ENCODE assay signal across 17 cellular contexts in genomic region chr19:3831601-3832000, GRCh38. TPM values are rescaled to one million over a fixed set of nuclear protein-coding genes. Genes with fewer than 3 reads are reported as not detected.
DNase-seq lines count a peak whose midpoint lies in the region; ATAC-seq and TF ChIP-seq lines count a peak whose summit lies in the region.
"Had no signal": no experiment of that assay in that cellular context is flagged by ENCODE, and none has a peak within 500 bp of the region (broad histone marks: within the 10 kb centered on the region; RNA-seq: fewer than 3 reads in every experiment).

No MANE protein-coding gene starts in this region.

- no peak overlapping the region for H3K27ac Mint-ChIP-seq in natural killer cell treated with Interleukin-12 subunit alpha and Interleukin-12 subunit beta and Interleukin-15 and Interleukin-18, amount 100 ng/mL, for 72 hours
- no peak overlapping the region for H3K27ac Mint-ChIP-seq in natural killer cell
- peak overlapping the region; percentile 32 for H3K27ac Mint-ChIP-seq in nephron progenitor cell
- H3K27ac Mint-ChIP-seq: B cell; CD4-positive, alpha-beta memory T cell; GM23338 had no signal

- H3K36me3 Mint-ChIP-seq in natural killer cell treated with Interleukin-12 subunit alpha and Interleukin-12 subunit beta and Interleukin-15 and Interleukin-18, amount 100 ng/mL, for 72 hours: no peaks in the 10 kb centered on the region
- H3K36me3 Mint-ChIP-seq in natural killer cell (no peaks in the 10 kb centered on the region), nephron progenitor cell (ENCODE audit: low read depth) (no peaks in the 10 kb centered on the region)
- H3K36me3 Mint-ChIP-seq: CD14-positive monocyte; CD4-positive, alpha-beta memory T cell had no signal

- no peaks in the 10 kb centered on the region for H3K36me3 ChIP-seq in H7 (replicated peaks; ENCODE audit: control insufficient read depth, insufficient read depth, low read length)

- no peak for TF ChIP-seq CTCF in natural killer cell (IDR thresholded peaks at IDR 0.05)
- no peak for TF ChIP-seq CTCF in nephron progenitor cell (IDR thresholded peaks at IDR 0.05)

- H3K27me3 ChIP-seq in H7 (ENCODE audit: control insufficient read depth, insufficient read depth, low read length): no peaks in the 10 kb centered on the region

- peaks cover 0 to 2% of the 10 kb centered on the region in 2 donors for H3K4me1 Mint-ChIP-seq in natural killer cell treated with Interleukin-12 subunit alpha and Interleukin-12 subunit beta and Interleukin-15 and Interleukin-18, amount 100 ng/mL, for 72 hours (ENCODE audit: low read depth in 2 of 2)
- H3K4me1 Mint-ChIP-seq in natural killer cell (no peaks in the 10 kb centered on the region), nephron progenitor cell (peaks cover 13% of the 10 kb centered on the region)
- H3K4me1 Mint-ChIP-seq: GM23338, H9 had no signal

- H3K27me3 Mint-ChIP-seq in natural killer cell treated with Interleukin-12 subunit alpha and Interleukin-12 subunit beta and Interleukin-15 and Interleukin-18, amount 100 ng/mL, for 72 hours: no peaks in the 10 kb centered on the region
- no peaks in the 10 kb centered on the region for H3K27me3 Mint-ChIP-seq in natural killer cell (ENCODE audit: low read depth in 2 of 2)
- H3K27me3 Mint-ChIP-seq in nephron progenitor cell (ENCODE audit: low read depth, poor library complexity): peaks cover 8% of the 10 kb centered on the region

- ATAC-seq in natural killer cell treated with Interleukin-12 subunit alpha and Interleukin-12 subunit beta and Interleukin-15 and Interleukin-18, amount 100 ng/mL, for 72 hours: no peak
- ATAC-seq in natural killer cell: no peak
- ATAC-seq in GM18868 (IDR thresholded peaks at IDR 0.05; ENCODE audit: unreplicated experiment): no peak
- ATAC-seq: GM23338 had no signal

- H3K9me3 Mint-ChIP-seq in natural killer cell treated with Interleukin-12 subunit alpha and Interleukin-12 subunit beta and Interleukin-15 and Interleukin-18, amount 100 ng/mL, for 72 hours: no peaks in the 10 kb centered on the region
- H3K9me3 Mint-ChIP-seq in natural killer cell (no peaks in the 10 kb centered on the region), nephron progenitor cell (no peaks in the 10 kb centered on the region)
- H3K9me3 Mint-ChIP-seq: CD4-positive, alpha-beta memory T cell; H9 had no signal

- intact Hi-C loops in natural killer cell (cut with micrococcal nuclease): no loop called here

- DNase-seq in natural killer cell treated with Interleukin-12 subunit alpha and Interleukin-12 subunit beta and Interleukin-15 and Interleukin-18, amount 100 ng/mL, for 72 hours (ENCODE audit: low spot score): peak; percentile 61
- no peak for DNase-seq in natural killer cell
- DNase-seq in H7: peak; percentile 51
- DNase-seq in nephron progenitor cell: no peak
- DNase-seq in activated CD4-positive, alpha-beta T cell treated with anti-CD3 and anti-CD28 coated beads for 4 hours: no peak
- DNase-seq in DMS53 (lab: John Stamatoyannopoulos, UW): no peak
- DNase-seq: CD4-positive, alpha-beta memory T cell; DND-41; EL; H9 had no signal

- no peak overlapping the region for H3K4me3 ChIP-seq in H7 (ENCODE audit: insufficient read depth, low read depth, low read length)
- H3K4me3 ChIP-seq: GM23338 had no signal

- no peak overlapping the region for H3K4me3 Mint-ChIP-seq in natural killer cell treated with Interleukin-12 subunit alpha and Interleukin-12 subunit beta and Interleukin-15 and Interleukin-18, amount 100 ng/mL, for 72 hours
- H3K4me3 Mint-ChIP-seq in natural killer cell (no peak overlapping the region), nephron progenitor cell (no peak overlapping the region)
- H3K4me3 Mint-ChIP-seq: B cell; CD14-positive monocyte; CD4-positive, alpha-beta memory T cell; GM23338; H9 had no signal

RNA-seq across cellular contexts. Expression of gene ZFR2, which starts 37.2 kb away (rescaled TPM):
- 1 to 10 TPM in 1 of 2 donors, under 1 TPM in 1; 0.67 to 1.4 TPM for total RNA-seq in natural killer cell treated with Interleukin-12 subunit alpha and Interleukin-12 subunit beta and Interleukin-15 and Interleukin-18, amount 100 ng/mL, for 72 hours
- 1 to 10 TPM; 1.6 to 4.4 (median 1.7) TPM for total RNA-seq in natural killer cell
- 21.5 and 36.1 TPM in 2 replicates for total RNA-seq in H7 (2014; rRNA removed; shearing (Covaris generic))
- total RNA-seq: A172, HT-29 had no signal

RNA-seq across cellular contexts. Expression of gene MATK, which starts 45.4 kb away (rescaled TPM):
- 10 to 100 TPM; 58.5 to 61.9 TPM for total RNA-seq in natural killer cell treated with Interleukin-12 subunit alpha and Interleukin-12 subunit beta and Interleukin-15 and Interleukin-18, amount 100 ng/mL, for 72 hours
- total RNA-seq in natural killer cell: 100 to 1,000 TPM; 269 to 353 (median 317) TPM
- total RNA-seq in H7 (2014; rRNA removed; shearing (Covaris generic)): 19.1 and 22.8 TPM in 2 replicates

RNA-seq across cellular contexts. Expression of gene ATCAY, which starts 48.9 kb away (rescaled TPM):
- total RNA-seq in natural killer cell treated with Interleukin-12 subunit alpha and Interleukin-12 subunit beta and Interleukin-15 and Interleukin-18, amount 100 ng/mL, for 72 hours: not detected
- not detected for total RNA-seq in natural killer cell
- 10.2 and 17.9 TPM in 2 replicates for total RNA-seq in H7 (2014; rRNA removed; shearing (Covaris generic))
- total RNA-seq: A172; B cell; CD4-positive, alpha-beta memory T cell; HT-29 had no signal

RNA-seq across cellular contexts. Expression of gene RAX2, which starts 59.6 kb away (rescaled TPM):
- total RNA-seq in natural killer cell treated with Interleukin-12 subunit alpha and Interleukin-12 subunit beta and Interleukin-15 and Interleukin-18, amount 100 ng/mL, for 72 hours: under 1 TPM in 1 of 2 donors, not detected in 1; 0.21 TPM
- total RNA-seq in natural killer cell: not detected
- total RNA-seq in H7 (2014; rRNA removed; shearing (Covaris generic)): not detected in 2 replicates
- total RNA-seq: A172; B cell; CD4-positive, alpha-beta memory T cell; G401; GM23338; H9; HT-29 had no signal

Comparison
In these comparisons a context has a peak if more than half of its experiments do, and no peak if none do; other contexts are left out.
1. DNase-seq: peak in natural killer cell treated with Interleukin-12 subunit alpha and Interleukin-12 subunit beta and Interleukin-15 and Interleukin-18, amount 100 ng/mL, for 72 hours (single experiment) and H7 (single experiment); none in natural killer cell (single experiment), nephron progenitor cell (single experiment), activated CD4-positive, alpha-beta T cell treated with anti-CD3 and anti-CD28 coated beads for 4 hours (0 of 2) and DMS53 (single experiment).
2. RNA of gene MATK, which starts 45.4 kb away (total RNA-seq): 269 to 353 TPM in natural killer cell; 58.5 to 61.9 TPM in natural killer cell treated with Interleukin-12 subunit alpha and Interleukin-12 subunit beta and Interleukin-15 and Interleukin-18, amount 100 ng/mL, for 72 hours and 19.1 to 22.8 TPM in H7; every median in the first group is over 4 times any median in the second.
3. RNA of gene ATCAY, which starts 48.9 kb away (total RNA-seq): 10.2 to 17.9 TPM in H7; not detected in natural killer cell treated with Interleukin-12 subunit alpha and Interleukin-12 subunit beta and Interleukin-15 and Interleukin-18, amount 100 ng/mL, for 72 hours and not detected in natural killer cell; every median in the first group is over 10 times any median in the second.